9 cellular contexts compared by ENCODE assay signal in the genomic region with DNA sequence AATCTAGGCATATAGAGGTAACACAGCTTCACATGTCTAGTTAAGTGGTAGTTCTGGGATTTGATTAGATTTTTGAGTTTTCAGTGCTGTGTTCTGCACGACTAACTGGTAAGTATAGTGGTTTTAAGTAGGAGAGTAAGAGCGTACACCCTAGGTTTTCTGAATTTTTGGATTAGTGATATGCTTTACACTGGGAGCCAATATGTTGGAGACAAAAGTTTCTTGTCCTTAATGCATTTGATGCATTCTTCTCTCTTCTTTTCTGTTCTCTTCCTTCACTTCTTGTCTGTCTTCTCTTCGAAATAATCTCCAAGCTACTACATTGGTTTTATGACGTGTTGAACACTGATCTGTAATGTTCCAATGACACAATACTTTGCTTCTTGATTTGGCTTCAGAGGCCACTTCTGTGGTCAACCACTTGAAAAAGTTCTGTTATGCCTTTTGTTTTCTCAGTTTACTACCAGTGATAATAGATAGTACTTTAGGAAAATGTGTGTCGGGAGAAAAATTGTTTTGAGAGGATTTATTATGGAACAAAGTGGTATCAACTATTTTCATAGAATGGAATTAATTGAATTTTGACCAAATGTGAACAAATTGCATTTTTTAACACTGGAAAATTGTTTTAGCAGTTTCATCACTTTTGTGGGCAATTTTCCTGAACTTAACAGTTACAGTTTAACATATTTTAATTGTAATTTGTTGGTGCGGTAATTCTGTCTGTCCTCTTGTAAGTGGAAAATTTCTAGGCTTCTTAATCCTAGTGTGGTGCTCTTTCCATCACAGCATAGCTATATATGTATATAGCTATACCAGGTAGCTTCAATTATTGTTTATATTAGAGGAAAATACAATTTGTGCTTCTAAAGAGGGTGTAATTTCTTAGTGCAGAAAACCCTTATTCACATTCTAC. TPM values are rescaled to one million over a fixed set of nuclear protein-coding genes. Genes with fewer than 3 reads are reported as not detected.
A peak's percentile ranks its signal among the peaks of the same experiment; 100 is the strongest.
DNase-seq lines count a peak whose midpoint lies in the region; ATAC-seq and TF ChIP-seq lines count a peak whose summit lies in the region.
"Had no signal": no experiment of that assay in that cellular context is flagged by ENCODE, and none has a peak within 500 bp of the region (broad histone marks: within the 10 kb centered on the region; RNA-seq: fewer than 3 reads in every experiment).

No MANE protein-coding gene starts in this region.

- ATAC-seq in Panc1 (no peak), HG02938 (IDR thresholded peaks at IDR 0.05; ENCODE audit: unreplicated experiment) (no peak)

- intact Hi-C loops in Panc1 (cut with micrococcal nuclease; ENCODE audit: unreplicated experiment) (loop anchor here (10.0 kb wide), 2 partner anchors 109 to 249 kb away; partner anchors contain the start of gene CYP2R1), spleen (cut with DNase I; ENCODE audit: low total_unique reads) (loop anchor here (10.0 kb wide), 1 partner anchor 259 kb away; no protein-coding TSS in a partner anchor)

- TF ChIP-seq POLR2A in erythroblast (IDR thresholded peaks at IDR 0.05; ENCODE audit: low read length) (no peak), spleen (IDR thresholded peaks at IDR 0.05) (no peak)

- TF ChIP-seq CTCF in Panc1 (IDR thresholded peaks at IDR 0.05) (no peak), spleen (IDR thresholded peaks at IDR 0.05 in 8 of 11, conservative IDR thresholded peaks at IDR 0.05 in 3 of 11) (no peak)

- H3K9me3 ChIP-seq in Panc1 (ENCODE audit: control insufficient read depth, insufficient read depth, low read depth, low read length) (no peaks in the 10 kb centered on the region), spleen (no peaks in the 10 kb centered on the region)

- DNase-seq in NCI-H82 (lab: John Stamatoyannopoulos, UW) (peak; percentile 32), NCI-H82 treated with DMSO at 0.1 percent for 48 hours (lab: John Stamatoyannopoulos, UW; ENCODE audit: unreplicated experiment) (no peak), Panc1 (ENCODE audit: low read depth, low spot score) (no peak), erythroblast (lab: John Stamatoyannopoulos, UW) (peak; percentile 41 to 56), spleen (no peak), DMS79 treated with DMSO at 0.1 percent for 48 hours (lab: John Stamatoyannopoulos, UW) (no peak), T-helper 9 cell (no peak)
- DNase-seq: NCI-H774 had no signal

- no peaks in the 10 kb centered on the region for H3K27me3 ChIP-seq in Panc1 (ENCODE audit: control insufficient read depth, insufficient read depth, low read length)
- peaks cover 0 to 71% (median 22%) of the 10 kb centered on the region in 7 donors for H3K27me3 ChIP-seq in spleen (replicated peaks in 1 of 7)

- in situ Hi-C loops in Panc1 (cut with HindIII; ENCODE audit: low pct_unique_long_range_greater_than_20kb, low sequenced_read_pairs), result no loop called here

- POLR2A ChIA-PET in Panc1 (lab: Charles Lee), result interaction anchor here (1.1 kb wide), 1 partner anchor 94 kb away, joined by 4 read pairs; no protein-coding TSS in a partner anchor

- H3K4me3 ChIP-seq in Panc1 (ENCODE audit: low read depth in 2 of 2, low read length in 2 of 2) (peak overlapping the region; percentile 76 to 91), spleen (peak overlapping the region; percentile 6 to 90 (median 74))

- 58 to 71% (median 62%) methylated on average over 6 of the region's 6 CpGs for WGBS in spleen, 5 donors

- H3K36me3 ChIP-seq in Panc1 (ENCODE audit: control insufficient read depth, insufficient read depth, low read length) (no peaks in the 10 kb centered on the region), spleen (no peaks in the 10 kb centered on the region)

- no TSS peak for BruUV-seq in Panc1 (replicated peaks; lab: Mats Ljungman, UMichigan)

- H3K27ac ChIP-seq in Panc1 (ENCODE audit: low read length) (peak overlapping the region; percentile 85), spleen (peak overlapping the region in 7 of 8 donors; percentile 39 to 96 (median 94))

- peaks cover 26% of the 10 kb centered on the region for H3K4me1 ChIP-seq in Panc1 (ENCODE audit: control insufficient read depth, insufficient read depth, low read length)
- peaks cover 11 to 68% (median 29%) of the 10 kb centered on the region in 6 donors for H3K4me1 ChIP-seq in spleen

- CTCF ChIA-PET in Panc1 (lab: Charles Lee), result no interaction called here

RNA-seq across cellular contexts. Expression of gene PDE3B, which starts 2.6 kb away (rescaled TPM):
- total RNA-seq in Panc1 (2021; ENCODE audit: unreplicated experiment) (33.0 TPM), spleen (10 to 100 TPM; 19.8 to 78.7 (median 40.0) TPM)
- polyA plus RNA-seq in Panc1 (2012; ENCODE audit: insufficient read length), result 15.7 TPM
- 1 to 10 TPM; 1.7 to 4.0 (median 2.5) TPM for polyA plus RNA-seq in spleen

Comparison
In these comparisons a context has a peak if more than half of its experiments do, and no peak if none do; other contexts are left out.
1. DNase-seq: peak in NCI-H82 (single experiment) and erythroblast (2 of 2); none in NCI-H82 treated with DMSO at 0.1 percent for 48 hours (single experiment), Panc1 (single experiment), spleen (single experiment), DMS79 treated with DMSO at 0.1 percent for 48 hours (single experiment) and T-helper 9 cell (single experiment).